ENCODE assay signal across 1 cellular context in genomic region chr7:12158334-12159060, GRCh38.
TF ChIP-seq lines count a peak whose summit lies in the region.

No MANE protein-coding gene starts in this region.

TF ChIP-seq in A549, 52 proteins besides CTCF, POLR2A, EP300 and RAD21 (continued from another document):
- TF ChIP-seq REST (IDR thresholded peaks at IDR 0.05) = no peak
- peak; percentile 72 for TF ChIP-seq MAX (IDR thresholded peaks at IDR 0.05)
- peak; percentile 53; the same call in 1 of the 3 replicates for TF ChIP-seq BCL3 (IDR thresholded peaks at IDR 0.05)
- TF ChIP-seq PBX3 (IDR thresholded peaks at IDR 0.05) = no peak
- peak; percentile 94 for TF ChIP-seq GATA3 (IDR thresholded peaks at IDR 0.05; ENCODE audit: borderline replicate concordance)
- peak; percentile 53; the same call in 1 of the 2 replicates for TF ChIP-seq FOSL2 (IDR thresholded peaks at IDR 0.05)
- peak; percentile 73 for TF ChIP-seq FOSL2 (CRISPR knock-in tag; IDR thresholded peaks at IDR 0.05)
- no peak for TF ChIP-seq MAZ (IDR thresholded peaks at IDR 0.05; ENCODE audit: borderline replicate concordance, low read depth, low read length)
- TF ChIP-seq ZC3H11A (IDR thresholded peaks at IDR 0.05) = no peak
- no peak for TF ChIP-seq ATOH8 (CRISPR knock-in tag; IDR thresholded peaks at IDR 0.05; ENCODE audit: low read depth)
- TF ChIP-seq CEBPB (IDR thresholded peaks at IDR 0.05) = peak; percentile 54 to 88; a peak in 3 of 4 replicates
- TF ChIP-seq NFE2L2 (conservative IDR thresholded peaks at IDR 0.05; ENCODE audit: low read length) = no peak
- TF ChIP-seq HOXB5 (CRISPR knock-in tag; IDR thresholded peaks at IDR 0.05) = no peak
- no peak for TF ChIP-seq MAFK (IDR thresholded peaks at IDR 0.05; ENCODE audit: partially characterized antibody)
- TF ChIP-seq SMC3 (IDR thresholded peaks at IDR 0.05) = peak; percentile 23; the same call in 1 of the 3 replicates
- TF ChIP-seq JUN (IDR thresholded peaks at IDR 0.05) = peak; percentile 38 to 64; a peak in 2 of 5 replicates
